24 cellular contexts compared by ENCODE assay signal in the genomic region with DNA sequence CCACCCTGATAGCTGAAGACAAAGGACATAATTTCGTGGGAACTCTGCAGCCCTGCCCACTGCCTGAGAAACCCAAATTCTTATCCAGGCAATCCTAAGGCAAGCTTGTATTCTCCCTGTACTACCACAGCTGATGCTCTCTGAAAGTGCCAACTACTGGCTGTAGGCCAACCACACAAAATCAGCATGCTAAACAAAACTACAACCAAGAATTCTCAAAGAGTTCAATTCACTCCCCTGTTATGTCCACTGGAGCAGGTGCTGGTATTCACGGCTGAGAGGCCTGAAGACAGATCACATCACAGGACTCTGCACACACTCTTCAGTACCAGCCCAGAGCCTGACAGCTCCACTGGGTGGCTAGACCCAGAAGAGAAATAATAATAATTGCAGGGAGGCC.
DNase-seq lines count a peak whose midpoint lies in the region; ATAC-seq and TF ChIP-seq lines count a peak whose summit lies in the region.
"Had no signal": no experiment of that assay in that cellular context is flagged by ENCODE, and none has a peak within 500 bp of the region (broad histone marks: within the 10 kb centered on the region; RNA-seq: fewer than 3 reads in every experiment).

No MANE protein-coding gene starts in this region.

- no peaks in the 10 kb centered on the region for H3K27me3 ChIP-seq in SJCRH30
- H3K27me3 ChIP-seq: BE2C, BLaER1 had no signal

- DNase-seq in GM12865 (ENCODE audit: low read depth), result peak; percentile 23
- DNase-seq in LHCN-M2 (ENCODE audit: low read depth), result peak; percentile 6
- peak; percentile 4 to 38 for DNase-seq in SJCRH30
- peak; percentile 59 for DNase-seq in myocyte (ENCODE audit: low read depth)
- no peak for DNase-seq in NK-92 treated with Interleukin-12 subunit alpha and Interleukin-12 subunit beta, amount 100 ng/mL, for 24 hours (lab: John Stamatoyannopoulos, UW)
- no peak for DNase-seq in HPDE6-E6E7 (ENCODE audit: extremely low spot score)
- no peak for DNase-seq in NCI-H2196 (lab: John Stamatoyannopoulos, UW; ENCODE audit: unreplicated experiment)
- DNase-seq: 8988T; ACHN; BE2C; C1 segment of cervical spinal cord; CD4-positive, alpha-beta memory T cell; CD4-positive, CD25-positive, alpha-beta regulatory T cell; CD8-positive, alpha-beta memory T cell; COR-L47; DMS 273 treated with DMSO at 0.1 percent for 48 hours; DMS153; DMS53; DMS79; DND-41; EL; GDM1 had no signal

- H3K36me3 ChIP-seq in SJCRH30, result no peaks in the 10 kb centered on the region
- H3K36me3 ChIP-seq: BE2C, BLaER1 had no signal

- no peak overlapping the region for H3K27ac ChIP-seq in SJCRH30
- H3K27ac ChIP-seq: BLaER1 had no signal

- H3K4me3 ChIP-seq in GM12865 (ENCODE audit: low read depth, low read length) (no peak overlapping the region), SJCRH30 (no peak overlapping the region)
- H3K4me3 ChIP-seq: BLaER1 had no signal

- H3K9me3 ChIP-seq in SJCRH30 (replicated peaks), result peaks cover 5% of the 10 kb centered on the region; the same call in 1 of the 2 replicates
- H3K9me3 ChIP-seq: BE2C, BLaER1 had no signal

- ATAC-seq in GM21390 (IDR thresholded peaks at IDR 0.05; ENCODE audit: unreplicated experiment), result no peak

- no peak for TF ChIP-seq CTCF in GM12865 (IDR thresholded peaks at IDR 0.05; ENCODE audit: insufficient read depth, low read depth, low read length, missing control alignments)

- H3K4me1 ChIP-seq in SJCRH30, result no peaks in the 10 kb centered on the region
- H3K4me1 ChIP-seq: BE2C, BLaER1 had no signal

Comparison
In these comparisons a context has a peak if more than half of its experiments do, and no peak if none do; other contexts are left out.
1. DNase-seq: peak in GM12865 (single experiment), LHCN-M2 (single experiment), SJCRH30 (2 of 2) and myocyte (single experiment); none in NK-92 treated with Interleukin-12 subunit alpha and Interleukin-12 subunit beta, amount 100 ng/mL, for 24 hours (single experiment), HPDE6-E6E7 (single experiment) and NCI-H2196 (single experiment).